Comparison of ENCODE assay signal across 8 cellular contexts in genomic region chr18:62399781-62400308, GRCh38.
DNase-seq lines count a peak whose midpoint lies in the region; ATAC-seq, FAIRE-seq and TF ChIP-seq lines count a peak whose summit lies in the region.

No MANE protein-coding gene starts in this region.

- H3K79me2 ChIP-seq in PC-3 (ENCODE audit: low read length), result no peaks in the 10 kb centered on the region

- POLR2A ChIA-PET in PC-3 (lab: Charles Lee; ENCODE audit: unreplicated experiment), result interaction anchor here (0.6 kb wide), 1 partner anchor 85 kb away, joined by 4 read pairs; no protein-coding TSS in a partner anchor

- no peak overlapping the region for H3K4me3 ChIP-seq in PC-3 (ENCODE audit: low read length)
- H3K4me3 ChIP-seq in tibial artery, result no peak overlapping the region
- no peak overlapping the region for H3K4me3 ChIP-seq in testis

- peak overlapping the region; percentile 46 for H3K9ac ChIP-seq in PC-3 (ENCODE audit: low read length)

- H3K36me3 ChIP-seq in PC-3 (ENCODE audit: low read depth, low read length) (no peaks in the 10 kb centered on the region), tibial artery (no peaks in the 10 kb centered on the region), testis (ENCODE audit: low read depth, missing control alignments) (no peaks in the 10 kb centered on the region)

- H3K27ac ChIP-seq in PC-3 (ENCODE audit: low read length), result peak overlapping the region; percentile 87
- no peak overlapping the region for H3K27ac ChIP-seq in tibial artery
- H3K27ac ChIP-seq in testis, result no peak overlapping the region

- no TSS peak for BruUV-seq in PC-3 (replicated peaks; lab: Mats Ljungman, UMichigan)

- intact Hi-C loops in PC-3 (cut with micrococcal nuclease), result loop anchor here (1.0 to 5.0 kb wide), 3 partner anchors 75 to 217 kb away; partner anchors contain the start of gene TNFRSF11A
- intact Hi-C loops in tibial artery (cut with DNase I; ENCODE audit: low total_unique reads), result loop anchor here (10.0 kb wide), 1 partner anchor 115 kb away; no protein-coding TSS in a partner anchor
- intact Hi-C loops in testis (cut with DNase I; ENCODE audit: low total_unique reads), result no loop called here

- no peaks in the 10 kb centered on the region for H3K27me3 ChIP-seq in PC-3 (ENCODE audit: low read length)
- H3K27me3 ChIP-seq in tibial artery, result no peaks in the 10 kb centered on the region
- H3K27me3 ChIP-seq in testis, result no peaks in the 10 kb centered on the region

- peaks cover 30% of the 10 kb centered on the region for H3K4me1 ChIP-seq in PC-3 (ENCODE audit: insufficient read depth, low read length)
- no peaks in the 10 kb centered on the region for H3K4me1 ChIP-seq in tibial artery
- no peaks in the 10 kb centered on the region for H3K4me1 ChIP-seq in testis

- H4K20me1 ChIP-seq in PC-3 (ENCODE audit: low read length), result no peaks in the 10 kb centered on the region

- WGBS in testis, 2 donors, result 35 to 44% methylated on average over 4 of the region's 4 CpGs

- ATAC-seq in HG02759 (IDR thresholded peaks at IDR 0.05; ENCODE audit: unreplicated experiment) (peak; percentile 91), PC-3 (peak; percentile 97), GM21423 (IDR thresholded peaks at IDR 0.05; ENCODE audit: unreplicated experiment) (no peak)

- no peak overlapping the region for H2AFZ ChIP-seq in PC-3 (ENCODE audit: low read length)

- DNase-seq in GM12891 (ENCODE audit: insufficient read length, low spot score) (no peak), PC-3 (peak; percentile 93), islet precursor cell (peak; percentile 84), tibial artery (no peak), CD1c-positive myeloid dendritic cell (ENCODE audit: extremely low spot score) (no peak), testis (no peak)

- no peaks in the 10 kb centered on the region for H3K9me2 ChIP-seq in PC-3 (replicated peaks; ENCODE audit: low read length)

- CTCF ChIA-PET in PC-3 (lab: Charles Lee), result interaction anchor here (1.0 to 1.6 kb wide), 4 partner anchors 26 to 75 kb away, joined by 3 to 7 read pairs (median 6); partner anchors contain the start of gene TNFRSF11A

- H3K9me3 ChIP-seq in PC-3 (ENCODE audit: low read length), result no peaks in the 10 kb centered on the region
- H3K9me3 ChIP-seq in tibial artery, result no peaks in the 10 kb centered on the region
- no peaks in the 10 kb centered on the region for H3K9me3 ChIP-seq in testis

- peak; percentile 33 for FAIRE-seq in GM12891 (lab: Jason Lieb, UNC)

- H3K4me2 ChIP-seq in PC-3 (ENCODE audit: low read length), result peak overlapping the region; percentile 56

- TF ChIP-seq POLR2A in GM12891 (IDR thresholded peaks at IDR 0.05; ENCODE audit: low read depth, low read length) (no peak), testis (IDR thresholded peaks at IDR 0.05) (no peak)

- peaks cover 3% of the 10 kb centered on the region for H3F3A ChIP-seq in PC-3 (ENCODE audit: low read length, unreplicated experiment)

- TF ChIP-seq CTCF in PC-3 (conservative IDR thresholded peaks at IDR 0.05; ENCODE audit: low read depth, low read length) (peak; percentile 78), tibial artery (IDR thresholded peaks at IDR 0.05) (no peak), testis (IDR thresholded peaks at IDR 0.05) (no peak)

TF ChIP-seq in GM12891, 5 proteins besides CTCF, POLR2A, EP300 and RAD21:
- no peak for TF ChIP-seq TAF1 (IDR thresholded peaks at IDR 0.05; ENCODE audit: low read depth, low read length)
- no peak for TF ChIP-seq POU2F2 (IDR thresholded peaks at IDR 0.05; ENCODE audit: low read depth, low read length)
- no peak for TF ChIP-seq POLR2AphosphoS5 (IDR thresholded peaks at IDR 0.05; ENCODE audit: low read depth, low read length)
- no peak for TF ChIP-seq PAX5 (IDR thresholded peaks at IDR 0.05; ENCODE audit: insufficient read depth, low read length, severe bottlenecking)
- no peak for TF ChIP-seq SPI1 (IDR thresholded peaks at IDR 0.05; ENCODE audit: low read depth, low read length)

Comparison
In these comparisons a context has a peak if more than half of its experiments do, and no peak if none do; other contexts are left out.
1. DNase-seq: peak in PC-3 (single experiment) and islet precursor cell (single experiment); none in GM12891 (single experiment), tibial artery (0 of 2), CD1c-positive myeloid dendritic cell (single experiment) and testis (single experiment).